In the genomic region with DNA sequence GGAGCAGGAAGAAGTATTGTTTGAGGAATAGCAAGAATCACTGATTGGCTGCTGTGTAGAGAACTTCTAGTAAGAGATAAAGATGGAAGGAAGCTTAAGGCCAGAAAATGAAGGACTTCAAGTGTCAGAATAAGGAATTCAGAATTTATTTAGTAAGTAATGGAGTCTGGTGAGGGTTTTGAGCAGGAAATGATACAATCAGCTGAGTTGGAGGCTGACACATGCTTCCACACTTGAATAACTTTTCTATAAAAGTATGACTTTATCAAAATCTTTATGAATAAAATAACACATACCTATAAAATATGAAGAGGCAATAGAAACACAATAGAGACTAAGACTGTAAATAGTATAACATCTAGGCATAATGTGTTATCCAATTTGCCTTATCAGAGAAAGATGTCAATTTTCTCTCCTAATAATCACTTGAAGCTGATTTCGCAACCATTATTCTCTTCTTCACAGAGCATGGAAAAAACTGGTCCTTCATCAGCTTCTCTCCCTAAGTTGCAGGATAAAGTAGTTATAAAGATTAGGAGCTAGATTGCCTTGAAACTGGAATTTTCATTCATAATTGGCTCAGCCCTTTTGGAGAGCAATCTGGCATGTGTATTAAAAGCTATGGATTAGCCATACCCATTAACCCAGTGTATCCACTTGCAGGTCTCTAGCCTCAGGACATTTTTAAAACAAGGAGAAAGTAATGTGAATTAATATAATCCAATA, we compare ENCODE assay signal across 1 cellular context.
TF ChIP-seq lines count a peak whose summit lies in the region.

No MANE protein-coding gene starts in this region.

TF ChIP-seq in SK-N-SH treated with all-trans-retinoic acid at 6 μM for 48 hours, 23 proteins besides CTCF, POLR2A, EP300 and RAD21 (continued from another document):
- TF ChIP-seq, protein P1, sequence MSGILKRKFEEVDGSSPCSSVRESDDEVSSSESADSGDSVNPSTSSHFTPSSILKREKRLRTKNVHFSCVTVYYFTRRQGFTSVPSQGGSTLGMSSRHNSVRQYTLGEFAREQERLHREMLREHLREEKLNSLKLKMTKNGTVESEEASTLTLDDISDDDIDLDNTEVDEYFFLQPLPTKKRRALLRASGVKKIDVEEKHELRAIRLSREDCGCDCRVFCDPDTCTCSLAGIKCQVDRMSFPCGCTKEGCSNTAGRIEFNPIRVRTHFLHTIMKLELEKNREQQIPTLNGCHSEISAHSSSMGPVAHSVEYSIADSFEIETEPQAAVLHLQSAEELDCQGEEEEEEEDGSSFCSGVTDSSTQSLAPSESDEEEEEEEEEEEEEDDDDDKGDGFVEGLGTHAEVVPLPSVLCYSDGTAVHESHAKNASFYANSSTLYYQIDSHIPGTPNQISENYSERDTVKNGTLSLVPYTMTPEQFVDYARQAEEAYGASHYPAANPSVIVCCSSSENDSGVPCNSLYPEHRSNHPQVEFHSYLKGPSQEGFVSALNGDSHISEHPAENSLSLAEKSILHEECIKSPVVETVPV (CRISPR knock-in tag; IDR thresholded peaks at IDR 0.05), result no peak
- TF ChIP-seq, protein P2, sequence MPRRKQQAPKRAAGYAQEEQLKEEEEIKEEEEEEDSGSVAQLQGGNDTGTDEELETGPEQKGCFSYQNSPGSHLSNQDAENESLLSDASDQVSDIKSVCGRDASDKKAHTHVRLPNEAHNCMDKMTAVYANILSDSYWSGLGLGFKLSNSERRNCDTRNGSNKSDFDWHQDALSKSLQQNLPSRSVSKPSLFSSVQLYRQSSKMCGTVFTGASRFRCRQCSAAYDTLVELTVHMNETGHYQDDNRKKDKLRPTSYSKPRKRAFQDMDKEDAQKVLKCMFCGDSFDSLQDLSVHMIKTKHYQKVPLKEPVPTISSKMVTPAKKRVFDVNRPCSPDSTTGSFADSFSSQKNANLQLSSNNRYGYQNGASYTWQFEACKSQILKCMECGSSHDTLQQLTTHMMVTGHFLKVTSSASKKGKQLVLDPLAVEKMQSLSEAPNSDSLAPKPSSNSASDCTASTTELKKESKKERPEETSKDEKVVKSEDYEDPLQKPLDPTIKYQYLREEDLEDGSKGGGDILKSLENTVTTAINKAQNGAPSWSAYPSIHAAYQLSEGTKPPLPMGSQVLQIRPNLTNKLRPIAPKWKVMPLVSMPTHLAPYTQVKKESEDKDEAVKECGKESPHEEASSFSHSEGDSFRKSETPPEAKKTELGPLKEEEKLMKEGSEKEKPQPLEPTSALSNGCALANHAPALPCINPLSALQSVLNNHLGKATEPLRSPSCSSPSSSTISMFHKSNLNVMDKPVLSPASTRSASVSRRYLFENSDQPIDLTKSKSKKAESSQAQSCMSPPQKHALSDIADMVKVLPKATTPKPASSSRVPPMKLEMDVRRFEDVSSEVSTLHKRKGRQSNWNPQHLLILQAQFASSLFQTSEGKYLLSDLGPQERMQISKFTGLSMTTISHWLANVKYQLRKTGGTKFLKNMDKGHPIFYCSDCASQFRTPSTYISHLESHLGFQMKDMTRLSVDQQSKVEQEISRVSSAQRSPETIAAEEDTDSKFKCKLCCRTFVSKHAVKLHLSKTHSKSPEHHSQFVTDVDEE (CRISPR knock-in tag; IDR thresholded peaks at IDR 0.05), result no peak
- TF ChIP-seq SNAI2 (CRISPR knock-in tag; IDR thresholded peaks at IDR 0.05), result no peak
- no peak for TF ChIP-seq OSR1 (CRISPR knock-in tag; IDR thresholded peaks at IDR 0.05)
- TF ChIP-seq, protein P3, sequence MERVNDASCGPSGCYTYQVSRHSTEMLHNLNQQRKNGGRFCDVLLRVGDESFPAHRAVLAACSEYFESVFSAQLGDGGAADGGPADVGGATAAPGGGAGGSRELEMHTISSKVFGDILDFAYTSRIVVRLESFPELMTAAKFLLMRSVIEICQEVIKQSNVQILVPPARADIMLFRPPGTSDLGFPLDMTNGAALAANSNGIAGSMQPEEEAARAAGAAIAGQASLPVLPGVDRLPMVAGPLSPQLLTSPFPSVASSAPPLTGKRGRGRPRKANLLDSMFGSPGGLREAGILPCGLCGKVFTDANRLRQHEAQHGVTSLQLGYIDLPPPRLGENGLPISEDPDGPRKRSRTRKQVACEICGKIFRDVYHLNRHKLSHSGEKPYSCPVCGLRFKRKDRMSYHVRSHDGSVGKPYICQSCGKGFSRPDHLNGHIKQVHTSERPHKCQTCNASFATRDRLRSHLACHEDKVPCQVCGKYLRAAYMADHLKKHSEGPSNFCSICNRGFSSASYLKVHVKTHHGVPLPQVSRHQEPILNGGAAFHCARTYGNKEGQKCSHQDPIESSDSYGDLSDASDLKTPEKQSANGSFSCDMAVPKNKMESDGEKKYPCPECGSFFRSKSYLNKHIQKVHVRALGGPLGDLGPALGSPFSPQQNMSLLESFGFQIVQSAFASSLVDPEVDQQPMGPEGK (CRISPR knock-in tag; IDR thresholded peaks at IDR 0.05; ENCODE audit: borderline replicate concordance), result no peak
- no peak for TF ChIP-seq ZC3H10 (CRISPR knock-in tag; IDR thresholded peaks at IDR 0.05)
- no peak for TF ChIP-seq ZFP30 (CRISPR knock-in tag; IDR thresholded peaks at IDR 0.05)
- TF ChIP-seq CSDC2 (CRISPR knock-in tag; IDR thresholded peaks at IDR 0.05), result no peak
